Comparison of ENCODE assay signal across 1 cellular context in genomic region chr12:46492471-46493351, GRCh38.
A peak's percentile ranks its signal among the peaks of the same experiment; 100 is the strongest.
TF ChIP-seq lines count a peak whose summit lies in the region.

No MANE protein-coding gene starts in this region.

TF ChIP-seq in HepG2, 621 proteins besides CTCF, POLR2A, EP300 and RAD21 (continued from another document and continues in another):
- TF ChIP-seq HMGXB3 (CRISPR knock-in tag; IDR thresholded peaks at IDR 0.05; ENCODE audit: borderline replicate concordance) (no peak; the same call in 1 of the 2 replicates), ZNF841 (CRISPR knock-in tag; IDR thresholded peaks at IDR 0.05; ENCODE audit: borderline replicate concordance) (no peak), ZNF646 (CRISPR knock-in tag; IDR thresholded peaks at IDR 0.05) (no peak), KMT2A (CRISPR knock-in tag; IDR thresholded peaks at IDR 0.05) (no peak), TEF (CRISPR knock-in tag; IDR thresholded peaks at IDR 0.05) (no peak), TAF15 (IDR thresholded peaks at IDR 0.05; ENCODE audit: low read depth, low read length, poor library complexity, severe bottlenecking) (no peak), ZNF710 (CRISPR knock-in tag; IDR thresholded peaks at IDR 0.05; ENCODE audit: borderline replicate concordance) (peak; percentile 93), PRMT3 (CRISPR knock-in tag; IDR thresholded peaks at IDR 0.05; ENCODE audit: borderline replicate concordance, low read depth) (no peak), ZNF335 (CRISPR knock-in tag; IDR thresholded peaks at IDR 0.05) (no peak), KLF12 (CRISPR knock-in tag; IDR thresholded peaks at IDR 0.05; ENCODE audit: borderline replicate concordance) (peak; percentile 38; the same call in 1 of the 2 replicates), ATM (IDR thresholded peaks at IDR 0.05; ENCODE audit: borderline replicate concordance) (no peak), ZBTB34 (CRISPR knock-in tag; IDR thresholded peaks at IDR 0.05) (no peak; the same call in 1 of the 2 replicates), ZNF75D (CRISPR knock-in tag; IDR thresholded peaks at IDR 0.05; ENCODE audit: borderline replicate concordance) (no peak), KIAA2018 (CRISPR knock-in tag; IDR thresholded peaks at IDR 0.05; ENCODE audit: borderline replicate concordance) (no peak), MAFF (IDR thresholded peaks at IDR 0.05; ENCODE audit: low read depth, low read length) (no peak), ZNF350 (CRISPR knock-in tag; IDR thresholded peaks at IDR 0.05; ENCODE audit: borderline replicate concordance, low read depth) (no peak)
- TF ChIP-seq, protein P1, sequence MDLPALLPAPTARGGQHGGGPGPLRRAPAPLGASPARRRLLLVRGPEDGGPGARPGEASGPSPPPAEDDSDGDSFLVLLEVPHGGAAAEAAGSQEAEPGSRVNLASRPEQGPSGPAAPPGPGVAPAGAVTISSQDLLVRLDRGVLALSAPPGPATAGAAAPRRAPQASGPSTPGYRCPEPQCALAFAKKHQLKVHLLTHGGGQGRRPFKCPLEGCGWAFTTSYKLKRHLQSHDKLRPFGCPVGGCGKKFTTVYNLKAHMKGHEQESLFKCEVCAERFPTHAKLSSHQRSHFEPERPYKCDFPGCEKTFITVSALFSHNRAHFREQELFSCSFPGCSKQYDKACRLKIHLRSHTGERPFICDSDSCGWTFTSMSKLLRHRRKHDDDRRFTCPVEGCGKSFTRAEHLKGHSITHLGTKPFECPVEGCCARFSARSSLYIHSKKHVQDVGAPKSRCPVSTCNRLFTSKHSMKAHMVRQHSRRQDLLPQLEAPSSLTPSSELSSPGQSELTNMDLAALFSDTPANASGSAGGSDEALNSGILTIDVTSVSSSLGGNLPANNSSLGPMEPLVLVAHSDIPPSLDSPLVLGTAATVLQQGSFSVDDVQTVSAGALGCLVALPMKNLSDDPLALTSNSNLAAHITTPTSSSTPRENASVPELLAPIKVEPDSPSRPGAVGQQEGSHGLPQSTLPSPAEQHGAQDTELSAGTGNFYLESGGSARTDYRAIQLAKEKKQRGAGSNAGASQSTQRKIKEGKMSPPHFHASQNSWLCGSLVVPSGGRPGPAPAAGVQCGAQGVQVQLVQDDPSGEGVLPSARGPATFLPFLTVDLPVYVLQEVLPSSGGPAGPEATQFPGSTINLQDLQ (CRISPR knock-in tag; IDR thresholded peaks at IDR 0.05): no peak
- TF ChIP-seq, protein P2, sequence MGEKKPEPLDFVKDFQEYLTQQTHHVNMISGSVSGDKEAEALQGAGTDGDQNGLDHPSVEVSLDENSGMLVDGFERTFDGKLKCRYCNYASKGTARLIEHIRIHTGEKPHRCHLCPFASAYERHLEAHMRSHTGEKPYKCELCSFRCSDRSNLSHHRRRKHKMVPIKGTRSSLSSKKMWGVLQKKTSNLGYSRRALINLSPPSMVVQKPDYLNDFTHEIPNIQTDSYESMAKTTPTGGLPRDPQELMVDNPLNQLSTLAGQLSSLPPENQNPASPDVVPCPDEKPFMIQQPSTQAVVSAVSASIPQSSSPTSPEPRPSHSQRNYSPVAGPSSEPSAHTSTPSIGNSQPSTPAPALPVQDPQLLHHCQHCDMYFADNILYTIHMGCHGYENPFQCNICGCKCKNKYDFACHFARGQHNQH (CRISPR knock-in tag; IDR thresholded peaks at IDR 0.05): peak; percentile 93
